In the genomic region with DNA sequence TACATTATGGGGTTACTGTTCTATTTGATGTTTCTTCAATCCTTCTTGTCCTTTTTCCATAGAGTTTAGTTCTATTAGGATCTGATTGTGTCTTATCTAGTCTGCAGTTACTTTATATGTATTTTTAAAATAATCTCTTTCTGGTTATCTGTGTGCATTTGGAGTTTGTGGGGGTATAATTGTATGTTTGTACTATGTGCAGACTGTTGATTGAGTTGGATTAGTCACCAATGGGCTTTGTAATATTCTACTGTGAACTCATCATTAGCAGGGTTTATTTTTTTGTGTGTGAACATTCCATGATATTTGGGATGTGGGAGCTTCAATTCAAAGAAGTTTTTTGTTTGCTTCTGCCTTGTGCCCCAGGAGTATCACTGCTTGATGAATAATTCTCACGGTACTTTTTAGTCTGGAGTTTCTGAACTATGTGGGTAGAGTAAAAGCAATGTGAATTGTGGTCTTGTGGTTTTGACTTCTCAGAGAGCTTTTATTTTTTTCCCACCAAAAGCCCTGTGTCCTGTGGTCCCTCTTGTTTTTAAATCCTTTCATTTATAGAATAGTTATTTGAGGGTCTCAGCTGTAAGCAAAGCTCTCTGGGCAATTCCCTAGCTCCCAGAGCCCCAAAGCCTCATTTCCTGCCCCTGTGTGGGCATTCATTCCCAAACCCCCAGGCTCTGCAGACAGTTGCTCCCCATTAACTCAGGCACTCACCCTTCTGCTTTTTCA, we compare ENCODE assay signal across 9 cellular contexts.
DNase-seq lines count a peak whose midpoint lies in the region; ATAC-seq and TF ChIP-seq lines count a peak whose summit lies in the region.
"Had no signal": no experiment of that assay in that cellular context is flagged by ENCODE, and none has a peak within 500 bp of the region (broad histone marks: within the 10 kb centered on the region; RNA-seq: fewer than 3 reads in every experiment).

No MANE protein-coding gene starts in this region.

- H3K79me2 ChIP-seq in mammary epithelial cell (ENCODE audit: insufficient read depth, low read length), result no peaks in the 10 kb centered on the region

- peak; percentile 81 for DNase-seq in mammary epithelial cell
- DNase-seq in MCF 10A (ENCODE audit: unreplicated experiment), result no peak
- peak; percentile 50 for DNase-seq in SW480 (ENCODE audit: low spot score)
- no peak for DNase-seq in endothelial cell (ENCODE audit: low spot score)
- no peak for DNase-seq in activated CD4-positive, CD25-positive, alpha-beta regulatory T cell treated with anti-CD3 and anti-CD28 coated beads, Interleukin-2, amount 50 U/mL, for 72 hours
- no peak for DNase-seq in SIG-M5 treated with dmso at 0.1 percent for 504 hours (lab: John Stamatoyannopoulos, UW; ENCODE audit: unreplicated experiment)
- no peak for DNase-seq in inferior parietal cortex (ENCODE audit: extremely low spot score)
- DNase-seq: right cardiac atrium had no signal

- no peak overlapping the region for H3K4me3 ChIP-seq in mammary epithelial cell (replicated peaks in 1 of 3; ENCODE audit: insufficient read depth in 1 of 3, low read depth in 2 of 3, low read length in 3 of 3)

- no peaks in the 10 kb centered on the region for H3K4me1 ChIP-seq in mammary epithelial cell (ENCODE audit: insufficient read depth, low read length)

- TF ChIP-seq CTCF in mammary epithelial cell (conservative IDR thresholded peaks at IDR 0.05 in 1 of 2, IDR thresholded peaks at IDR 0.05 in 1 of 2; ENCODE audit: extremely low read depth in 1 of 2, insufficient read depth in 1 of 2, low read depth in 1 of 2, low read length in 2 of 2) (no peak), MCF 10A (IDR thresholded peaks at IDR 0.05; ENCODE audit: unreplicated experiment) (no peak), endothelial cell (IDR thresholded peaks at IDR 0.05; ENCODE audit: unreplicated experiment) (no peak)

- no peak overlapping the region for H3K27ac Mint-ChIP-seq in MCF 10A (ENCODE audit: low read depth, unreplicated experiment)
- no peak overlapping the region for H3K27ac Mint-ChIP-seq in endothelial cell (ENCODE audit: unreplicated experiment)

- no peak overlapping the region for H2AFZ ChIP-seq in mammary epithelial cell (ENCODE audit: low read depth, low read length)

- H3K36me3 Mint-ChIP-seq in MCF 10A (ENCODE audit: insufficient read depth, unreplicated experiment) (no peaks in the 10 kb centered on the region), endothelial cell (ENCODE audit: low read depth, unreplicated experiment) (no peaks in the 10 kb centered on the region)

- no peak overlapping the region for H3K4me3 Mint-ChIP-seq in MCF 10A (ENCODE audit: unreplicated experiment)
- H3K4me3 Mint-ChIP-seq in endothelial cell (ENCODE audit: unreplicated experiment), result no peak overlapping the region

- no peaks in the 10 kb centered on the region for H3K9me3 ChIP-seq in mammary epithelial cell (replicated peaks; ENCODE audit: insufficient read depth, low read length)

- CTCF ChIA-PET in mammary epithelial cell (lab: Charles Lee; ENCODE audit: low non-redundant PET) (no interaction called here), MCF 10A (lab: Yijun Ruan, JAX) (interaction anchor here (0.6 to 0.7 kb wide), 2 partner anchors 54 to 335 kb away, joined by 3 to 4 read pairs; no protein-coding TSS in a partner anchor)

- H3K27me3 Mint-ChIP-seq in MCF 10A (ENCODE audit: insufficient read depth, unreplicated experiment) (no peaks in the 10 kb centered on the region), endothelial cell (ENCODE audit: unreplicated experiment) (peaks cover 2% of the 10 kb centered on the region)

- dilution Hi-C loops in mammary epithelial cell (cut with HindIII; ENCODE audit: low sequenced_read_pairs), result no loop called here

- H3K36me3 ChIP-seq in mammary epithelial cell (ENCODE audit: insufficient read depth, low read length), result no peaks in the 10 kb centered on the region

- H3K27ac ChIP-seq in mammary epithelial cell (ENCODE audit: insufficient read depth, low read depth, low read length), result no peak overlapping the region

- H3K4me2 ChIP-seq in mammary epithelial cell (ENCODE audit: insufficient read depth, low read depth, low read length), result no peak overlapping the region

- H3K9me3 Mint-ChIP-seq in MCF 10A (ENCODE audit: unreplicated experiment), result peaks cover 14% of the 10 kb centered on the region
- H3K9me3 Mint-ChIP-seq in endothelial cell (ENCODE audit: unreplicated experiment), result no peaks in the 10 kb centered on the region

- WGBS in mammary epithelial cell (ENCODE audit: low coverage, missing lambda C conversion rate), result 55% methylated on average over 1 of the region's 1 CpG

- ATAC-seq in HG03025 (IDR thresholded peaks at IDR 0.05; ENCODE audit: low FRiP score, unreplicated experiment), result peak; percentile 77
- ATAC-seq: right cardiac atrium had no signal

- BruUV-seq in mammary epithelial cell (replicated peaks; lab: Mats Ljungman, UMichigan) (no TSS peak), MCF 10A (replicated peaks; lab: Mats Ljungman, UMichigan) (no TSS peak)

- no peaks in the 10 kb centered on the region for H3K4me1 Mint-ChIP-seq in MCF 10A (ENCODE audit: insufficient read depth, unreplicated experiment)
- H3K4me1 Mint-ChIP-seq in endothelial cell (ENCODE audit: unreplicated experiment), result peaks cover 3% of the 10 kb centered on the region

- intact Hi-C loops in mammary epithelial cell (cut with micrococcal nuclease), result no loop called here
- intact Hi-C loops in MCF 10A (cut with micrococcal nuclease), result no loop called here

- in situ Hi-C loops in mammary epithelial cell (cut with MboI; ENCODE audit: low sequenced_read_pairs in 2 of 2), result no loop called here

- no peak overlapping the region for H3K9ac ChIP-seq in mammary epithelial cell (ENCODE audit: insufficient read depth, low read length)

- H3K27me3 ChIP-seq in mammary epithelial cell (ENCODE audit: insufficient read depth, low read length), result no peaks in the 10 kb centered on the region

- POLR2A ChIA-PET in MCF 10A (lab: Yijun Ruan, JAX), result no interaction called here

- H4K20me1 ChIP-seq in mammary epithelial cell (ENCODE audit: insufficient read depth, low read length), result no peaks in the 10 kb centered on the region

Comparison
In these comparisons a context has a peak if more than half of its experiments do, and no peak if none do; other contexts are left out.
1. DNase-seq: peak in mammary epithelial cell (single experiment) and SW480 (single experiment); none in MCF 10A (single experiment), endothelial cell (single experiment), activated CD4-positive, CD25-positive, alpha-beta regulatory T cell treated with anti-CD3 and anti-CD28 coated beads, Interleukin-2, amount 50 U/mL, for 72 hours (single experiment), SIG-M5 treated with dmso at 0.1 percent for 504 hours (single experiment) and inferior parietal cortex (single experiment).